ENCODE assay signal across 1 cellular context in genomic region chr3:40453933-40454332, GRCh38.
TF ChIP-seq lines count a peak whose summit lies in the region.

No MANE protein-coding gene starts in this region.

TF ChIP-seq in endothelial cell of umbilical vein, 7 proteins besides CTCF, POLR2A, EP300 and RAD21 (continued from another document):
- TF ChIP-seq EZH2 (IDR thresholded peaks at IDR 0.05; ENCODE audit: borderline replicate concordance, low read depth, low read length, severe bottlenecking): no peak
- TF ChIP-seq POLR2AphosphoS5 (IDR thresholded peaks at IDR 0.05; ENCODE audit: insufficient read depth, low read depth, low read length): no peak
- TF ChIP-seq MYC (IDR thresholded peaks at IDR 0.05; ENCODE audit: low read depth, low read length): no peak
- TF ChIP-seq MAX (IDR thresholded peaks at IDR 0.05; ENCODE audit: insufficient read depth, insufficient read length): no peak
- TF ChIP-seq JUN (IDR thresholded peaks at IDR 0.05; ENCODE audit: borderline replicate concordance, insufficient read depth, insufficient read length, low read depth): no peak
- no peak for TF ChIP-seq FOS (IDR thresholded peaks at IDR 0.05; ENCODE audit: borderline replicate concordance, insufficient read depth, low read length)
